1 cellular context compared by ENCODE assay signal in the genomic region with DNA sequence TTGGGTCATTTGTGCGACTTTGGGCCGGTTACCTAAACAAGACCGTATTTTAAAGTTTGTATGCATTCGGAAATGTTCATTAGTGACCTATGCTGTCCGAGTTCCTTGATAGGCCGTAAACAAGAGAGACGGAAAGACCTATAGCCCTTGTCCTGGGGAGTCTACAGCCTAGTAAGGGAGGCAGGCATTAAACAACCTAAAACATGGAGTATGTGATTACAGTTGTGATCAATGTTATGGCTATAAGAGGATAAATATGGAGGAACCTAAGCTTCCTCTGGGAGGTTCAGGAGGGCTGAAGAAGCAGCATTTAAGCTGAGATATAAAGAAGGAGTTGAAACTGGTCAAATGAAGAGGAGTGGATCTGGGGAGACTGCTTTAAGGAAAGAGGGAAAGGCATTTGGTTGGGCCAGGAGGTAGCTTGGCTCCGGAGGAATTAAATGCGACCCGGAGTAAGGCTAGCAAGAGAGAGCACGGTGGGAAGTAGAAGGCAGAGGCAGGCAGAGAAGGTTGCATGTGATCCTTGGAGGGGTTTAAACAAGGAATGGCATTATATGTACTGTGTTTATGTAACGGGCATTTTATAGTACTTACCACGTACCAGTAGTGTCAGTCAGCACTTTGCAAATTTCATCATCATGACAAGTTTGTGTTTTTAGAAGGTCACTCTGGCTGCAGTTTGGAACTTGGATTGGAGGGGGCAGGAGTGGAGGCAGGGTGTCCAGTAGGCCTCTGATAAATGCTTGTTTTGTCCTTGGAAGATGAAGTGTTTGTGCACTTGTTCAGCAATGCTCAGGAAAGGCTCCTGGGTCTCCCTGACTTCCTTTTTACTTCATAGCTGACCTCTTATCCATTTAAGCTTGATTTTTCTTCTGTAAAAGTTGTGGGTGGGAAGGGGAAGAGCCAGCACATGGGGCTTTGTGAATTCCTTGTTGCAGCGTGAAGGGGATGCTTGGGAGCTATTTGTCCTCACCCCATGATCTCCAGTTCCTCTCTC.
TF ChIP-seq lines count a peak whose summit lies in the region.

No MANE protein-coding gene starts in this region.

TF ChIP-seq in A549, 52 proteins besides CTCF, POLR2A, EP300 and RAD21 (continued from another document):
- TF ChIP-seq, protein P1, sequence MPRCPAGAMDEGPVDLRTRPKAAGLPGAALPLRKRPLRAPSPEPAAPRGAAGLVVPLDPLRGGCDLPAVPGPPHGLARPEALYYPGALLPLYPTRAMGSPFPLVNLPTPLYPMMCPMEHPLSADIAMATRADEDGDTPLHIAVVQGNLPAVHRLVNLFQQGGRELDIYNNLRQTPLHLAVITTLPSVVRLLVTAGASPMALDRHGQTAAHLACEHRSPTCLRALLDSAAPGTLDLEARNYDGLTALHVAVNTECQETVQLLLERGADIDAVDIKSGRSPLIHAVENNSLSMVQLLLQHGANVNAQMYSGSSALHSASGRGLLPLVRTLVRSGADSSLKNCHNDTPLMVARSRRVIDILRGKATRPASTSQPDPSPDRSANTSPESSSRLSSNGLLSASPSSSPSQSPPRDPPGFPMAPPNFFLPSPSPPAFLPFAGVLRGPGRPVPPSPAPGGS (IDR thresholded peaks at IDR 0.05), result no peak
- TF ChIP-seq FOSB (CRISPR knock-in tag; IDR thresholded peaks at IDR 0.05), result 0 out of 2 replicates have a peak, but pooled peaks have one; percentile 28
- peak; percentile 62 for TF ChIP-seq ZNF302 (CRISPR knock-in tag; IDR thresholded peaks at IDR 0.05)
- TF ChIP-seq RFX5 (IDR thresholded peaks at IDR 0.05), result no peak
- no peak for TF ChIP-seq CHD2 (IDR thresholded peaks at IDR 0.05; ENCODE audit: low read length, partially characterized antibody)
- TF ChIP-seq MAX (IDR thresholded peaks at IDR 0.05), result 0 out of 2 replicates have a peak, but pooled peaks have one; percentile 26
- 0 out of 2 replicates have a peak, but pooled peaks have one; percentile 55 for TF ChIP-seq HEYL (CRISPR knock-in tag; IDR thresholded peaks at IDR 0.05)
- TF ChIP-seq REST (IDR thresholded peaks at IDR 0.05), result no peak
- TF ChIP-seq, protein P2, sequence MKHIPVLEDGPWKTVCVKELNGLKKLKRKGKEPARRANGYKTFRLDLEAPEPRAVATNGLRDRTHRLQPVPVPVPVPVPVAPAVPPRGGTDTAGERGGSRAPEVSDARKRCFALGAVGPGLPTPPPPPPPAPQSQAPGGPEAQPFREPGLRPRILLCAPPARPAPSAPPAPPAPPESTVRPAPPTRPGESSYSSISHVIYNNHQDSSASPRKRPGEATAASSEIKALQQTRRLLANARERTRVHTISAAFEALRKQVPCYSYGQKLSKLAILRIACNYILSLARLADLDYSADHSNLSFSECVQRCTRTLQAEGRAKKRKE (CRISPR knock-in tag; IDR thresholded peaks at IDR 0.05; ENCODE audit: low read depth), result 0 out of 2 replicates have a peak, but pooled peaks have one; percentile 32
- TF ChIP-seq, protein P3, sequence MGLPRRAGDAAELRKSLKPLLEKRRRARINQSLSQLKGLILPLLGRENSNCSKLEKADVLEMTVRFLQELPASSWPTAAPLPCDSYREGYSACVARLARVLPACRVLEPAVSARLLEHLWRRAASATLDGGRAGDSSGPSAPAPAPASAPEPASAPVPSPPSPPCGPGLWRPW (IDR thresholded peaks at IDR 0.05), result no peak
- TF ChIP-seq EHF (CRISPR knock-in tag; IDR thresholded peaks at IDR 0.05), result no peak; the same call in 1 of the 2 replicates
- TF ChIP-seq FOXS1 (CRISPR knock-in tag; IDR thresholded peaks at IDR 0.05), result peak; percentile 54; the same call in 1 of the 2 replicates
- TF ChIP-seq, protein P4, sequence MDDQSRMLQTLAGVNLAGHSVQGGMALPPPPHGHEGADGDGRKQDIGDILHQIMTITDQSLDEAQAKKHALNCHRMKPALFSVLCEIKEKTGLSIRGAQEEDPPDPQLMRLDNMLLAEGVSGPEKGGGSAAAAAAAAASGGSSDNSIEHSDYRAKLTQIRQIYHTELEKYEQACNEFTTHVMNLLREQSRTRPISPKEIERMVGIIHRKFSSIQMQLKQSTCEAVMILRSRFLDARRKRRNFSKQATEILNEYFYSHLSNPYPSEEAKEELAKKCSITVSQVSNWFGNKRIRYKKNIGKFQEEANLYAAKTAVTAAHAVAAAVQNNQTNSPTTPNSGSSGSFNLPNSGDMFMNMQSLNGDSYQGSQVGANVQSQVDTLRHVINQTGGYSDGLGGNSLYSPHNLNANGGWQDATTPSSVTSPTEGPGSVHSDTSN (IDR thresholded peaks at IDR 0.05), result no peak
- TF ChIP-seq NPAS2 (CRISPR knock-in tag; IDR thresholded peaks at IDR 0.05; ENCODE audit: borderline replicate concordance), result no peak
- TF ChIP-seq MYC (IDR thresholded peaks at IDR 0.05; ENCODE audit: borderline replicate concordance, low read length), result peak; percentile 5; the same call in 1 of the 2 replicates
- no peak for TF ChIP-seq RNF2 (IDR thresholded peaks at IDR 0.05; ENCODE audit: borderline replicate concordance, low read depth)
- TF ChIP-seq HOXA7 (CRISPR knock-in tag; IDR thresholded peaks at IDR 0.05), result peak; percentile 90; the same call in 1 of the 2 replicates
- TF ChIP-seq CHD4 (IDR thresholded peaks at IDR 0.05; ENCODE audit: borderline replicate concordance), result no peak
- TF ChIP-seq TP53 (CRISPR knock-in tag; IDR thresholded peaks at IDR 0.05), result no peak
- TF ChIP-seq JUNB (IDR thresholded peaks at IDR 0.05), result no peak
- no peak for TF ChIP-seq HDAC2 (IDR thresholded peaks at IDR 0.05)
- TF ChIP-seq JUN (IDR thresholded peaks at IDR 0.05), result no peak
- no peak for TF ChIP-seq POLR2AphosphoS2 (conservative IDR thresholded peaks at IDR 0.05; ENCODE audit: low read length)
- TF ChIP-seq, protein P5, sequence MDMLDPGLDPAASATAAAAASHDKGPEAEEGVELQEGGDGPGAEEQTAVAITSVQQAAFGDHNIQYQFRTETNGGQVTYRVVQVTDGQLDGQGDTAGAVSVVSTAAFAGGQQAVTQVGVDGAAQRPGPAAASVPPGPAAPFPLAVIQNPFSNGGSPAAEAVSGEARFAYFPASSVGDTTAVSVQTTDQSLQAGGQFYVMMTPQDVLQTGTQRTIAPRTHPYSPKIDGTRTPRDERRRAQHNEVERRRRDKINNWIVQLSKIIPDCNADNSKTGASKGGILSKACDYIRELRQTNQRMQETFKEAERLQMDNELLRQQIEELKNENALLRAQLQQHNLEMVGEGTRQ (IDR thresholded peaks at IDR 0.05), result no peak
- no peak for TF ChIP-seq KDM1A (IDR thresholded peaks at IDR 0.05; ENCODE audit: low read depth)
- TF ChIP-seq NR3C1 (IDR thresholded peaks at IDR 0.05), result no peak
- no peak for TF ChIP-seq CBX8 (IDR thresholded peaks at IDR 0.05)
- no peak for TF ChIP-seq PHF8 (IDR thresholded peaks at IDR 0.05; ENCODE audit: borderline replicate concordance, low read depth)
- no peak for TF ChIP-seq RCOR1 (IDR thresholded peaks at IDR 0.05; ENCODE audit: low read depth, low read length)
- peak; percentile 69; the same call in 1 of the 2 replicates for TF ChIP-seq TFCP2L1 (CRISPR knock-in tag; IDR thresholded peaks at IDR 0.05)
- TF ChIP-seq CBX2 (IDR thresholded peaks at IDR 0.05; ENCODE audit: borderline replicate concordance, low read depth), result no peak
- TF ChIP-seq ZFP36 (IDR thresholded peaks at IDR 0.05; ENCODE audit: borderline replicate concordance, partially characterized antibody), result no peak
- TF ChIP-seq, protein P6, sequence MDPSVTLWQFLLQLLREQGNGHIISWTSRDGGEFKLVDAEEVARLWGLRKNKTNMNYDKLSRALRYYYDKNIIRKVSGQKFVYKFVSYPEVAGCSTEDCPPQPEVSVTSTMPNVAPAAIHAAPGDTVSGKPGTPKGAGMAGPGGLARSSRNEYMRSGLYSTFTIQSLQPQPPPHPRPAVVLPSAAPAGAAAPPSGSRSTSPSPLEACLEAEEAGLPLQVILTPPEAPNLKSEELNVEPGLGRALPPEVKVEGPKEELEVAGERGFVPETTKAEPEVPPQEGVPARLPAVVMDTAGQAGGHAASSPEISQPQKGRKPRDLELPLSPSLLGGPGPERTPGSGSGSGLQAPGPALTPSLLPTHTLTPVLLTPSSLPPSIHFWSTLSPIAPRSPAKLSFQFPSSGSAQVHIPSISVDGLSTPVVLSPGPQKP (IDR thresholded peaks at IDR 0.05; ENCODE audit: low read depth, low read length), result no peak
- peak; percentile 66; the same call in 1 of the 2 replicates for TF ChIP-seq ZSCAN20 (CRISPR knock-in tag; IDR thresholded peaks at IDR 0.05)
- TF ChIP-seq MAFK (IDR thresholded peaks at IDR 0.05; ENCODE audit: partially characterized antibody), result peak; percentile 86
- no peak for TF ChIP-seq BHLHE40 (IDR thresholded peaks at IDR 0.05; ENCODE audit: low read depth, low read length)
- TF ChIP-seq RARB (CRISPR knock-in tag; IDR thresholded peaks at IDR 0.05), result no peak; the same call in 1 of the 2 replicates
- no peak for TF ChIP-seq NFE2L2 (conservative IDR thresholded peaks at IDR 0.05; ENCODE audit: low read length)
